ENCODE assay signal across 8 cellular contexts in the genomic region with DNA sequence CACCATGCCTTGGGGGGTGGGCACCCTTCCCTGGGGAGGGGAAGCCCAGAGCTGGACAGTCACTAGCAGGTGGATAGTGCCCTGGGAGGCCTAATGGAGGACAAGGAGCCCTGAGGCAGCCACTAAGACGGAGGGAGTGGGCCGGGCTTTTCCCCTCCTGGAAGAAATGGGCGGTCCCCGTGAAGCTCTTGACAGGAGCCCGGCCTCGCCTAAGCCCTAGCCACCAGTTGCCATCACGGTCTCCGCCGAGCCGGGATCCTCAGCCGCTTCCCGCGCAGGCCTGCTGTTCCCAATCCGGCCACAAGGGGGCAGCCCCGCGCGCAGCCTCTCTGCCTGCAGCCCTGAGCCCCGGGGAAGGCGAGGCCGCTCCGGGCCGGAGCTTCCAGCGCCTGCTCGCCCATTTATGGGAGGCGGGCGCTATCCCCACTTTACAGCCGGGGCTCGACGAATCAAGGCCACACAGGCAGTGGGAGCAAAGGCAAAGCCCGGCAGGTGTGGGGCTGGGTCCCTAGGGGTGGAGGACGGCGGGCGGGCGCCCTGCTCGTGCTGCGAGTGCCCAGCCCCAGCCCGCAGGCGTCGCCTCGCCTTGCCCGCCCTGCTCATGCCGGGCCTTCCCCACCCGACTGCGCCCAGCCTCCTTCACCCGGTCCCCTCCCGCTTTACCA.
DNase-seq lines count a peak whose midpoint lies in the region; ATAC-seq and TF ChIP-seq lines count a peak whose summit lies in the region.

No MANE protein-coding gene starts in this region.

- peaks cover 11% of the 10 kb centered on the region for H3K36me3 Mint-ChIP-seq in memory B cell

- POLR2A ChIA-PET in HEK293T (lab: Yijun Ruan, JAX), result interaction anchor here (1.2 to 1.6 kb wide), 2 partner anchors 12 to 61 kb away, joined by 4 to 8 read pairs; a partner anchor contains a TSS

- peak; percentile 91 for ATAC-seq in memory B cell (ENCODE audit: low read depth)

- H3K27me3 Mint-ChIP-seq in memory B cell, result no peaks in the 10 kb centered on the region

- H3K9me3 ChIP-seq in effector memory CD4-positive, alpha-beta T cell (ENCODE audit: control insufficient read depth, low read length), result no peaks in the 10 kb centered on the region

- no peak overlapping the region for H3K4me3 Mint-ChIP-seq in memory B cell

- H3K9me3 Mint-ChIP-seq in memory B cell, result no peaks in the 10 kb centered on the region

- peaks cover 6% of the 10 kb centered on the region for H3K4me1 Mint-ChIP-seq in memory B cell

- DNase-seq in DMS 273 treated with DMSO at 0.1 percent for 48 hours (lab: John Stamatoyannopoulos, UW) (peak; percentile 51), HEK293T (ENCODE audit: extremely low spot score) (peak; percentile 94), NCI-H2227 treated with DMSO at 0.1 percent for 48 hours (lab: John Stamatoyannopoulos, UW) (peak; percentile 72), memory B cell (ENCODE audit: low spot score in 2 of 2) (peak in 1 of 2 donors; percentile 90), GF-D8 (lab: John Stamatoyannopoulos, UW) (no peak)
- DNase-seq in activated CD4-positive, alpha-beta T cell treated with anti-CD3 and anti-CD28 coated beads, Interleukin-2, amount 50 U/mL, for 48 hours, result peak; percentile 69 to 71
- peak; percentile 31 to 47 (median 36) for DNase-seq in effector memory CD4-positive, alpha-beta T cell
- DNase-seq in stimulated activated CD8-positive, alpha-beta memory T cell treated with anti-CD3 and anti-CD28 coated beads, Interleukin-15, amount 100 ng/mL, for 1 hour (ENCODE audit: low read depth), result peak; percentile 21

- peaks cover 76% of the 10 kb centered on the region for H3K36me3 ChIP-seq in effector memory CD4-positive, alpha-beta T cell (ENCODE audit: control insufficient read depth, insufficient read depth, low read length)

- peak overlapping the region; percentile 20 for H3K27ac ChIP-seq in effector memory CD4-positive, alpha-beta T cell (ENCODE audit: insufficient read depth, low read length, poor library complexity, severe bottlenecking)

- H3K27ac Mint-ChIP-seq in memory B cell, result no peak overlapping the region

- H3K4me3 ChIP-seq in effector memory CD4-positive, alpha-beta T cell (ENCODE audit: insufficient read depth, low read depth, low read length, poor library complexity, severe bottlenecking), result no peak overlapping the region

- CTCF ChIA-PET in HEK293T (lab: Yijun Ruan, JAX), result interaction anchor here (0.6 to 1.4 kb wide), 6 partner anchors 12 to 111 kb away, joined by 3 to 6 read pairs (median 4); no protein-coding TSS in a partner anchor

- no peaks in the 10 kb centered on the region for H3K27me3 ChIP-seq in effector memory CD4-positive, alpha-beta T cell (replicated peaks; ENCODE audit: control insufficient read depth, insufficient read depth, low read length, poor library complexity, severe bottlenecking)

- peaks cover 2% of the 10 kb centered on the region for H3K4me1 ChIP-seq in effector memory CD4-positive, alpha-beta T cell (ENCODE audit: control insufficient read depth, insufficient read depth, low read length, poor library complexity, severe bottlenecking)

TF ChIP-seq in HEK293T, 16 proteins besides CTCF, POLR2A, EP300 and RAD21:
- TF ChIP-seq L3MBTL2 (conservative IDR thresholded peaks at IDR 0.05) (peak; percentile 42), SUZ12 (IDR thresholded peaks at IDR 0.05) (no peak)
